29 cellular contexts compared by ENCODE assay signal in the genomic region with DNA sequence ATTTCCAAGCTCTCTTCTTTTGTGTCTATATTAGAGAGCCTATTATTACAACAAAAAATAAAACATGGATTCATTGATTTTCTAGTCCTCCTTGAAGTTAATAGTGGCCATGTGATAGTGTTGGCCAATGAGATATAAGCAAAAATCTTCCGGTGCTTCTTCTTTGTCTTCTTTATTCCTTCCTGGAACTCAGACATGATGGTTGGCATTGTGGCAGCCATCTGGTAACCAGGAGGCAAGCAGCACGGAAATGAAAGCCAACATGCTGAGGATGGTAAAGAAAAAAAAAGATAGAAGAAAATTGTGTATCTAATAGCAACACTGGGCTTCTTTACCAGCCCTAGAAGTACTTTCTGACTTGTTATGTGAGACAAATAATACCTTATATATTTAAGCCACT.
"Had no signal": no experiment of that assay in that cellular context is flagged by ENCODE, and none has a peak within 500 bp of the region (broad histone marks: within the 10 kb centered on the region; RNA-seq: fewer than 3 reads in every experiment).

No MANE protein-coding gene starts in this region.

- H3K36me3 ChIP-seq: stomach, suprapubic skin, thoracic aorta, thyroid gland, tibial artery, tibial nerve, transverse colon, upper lobe of left lung, upper lobe of right lung, uterus, vagina had no signal

- DNase-seq: stimulated activated CD4-positive, alpha-beta T cell treated with anti-CD3 and anti-CD28 coated beads, Interleukin-2, amount 100 ng/mL, for 48 hours; stimulated activated CD4-positive, alpha-beta T cell treated with anti-CD3 and anti-CD28 coated beads, Interleukin-4, amount 100 ng/mL, for 1 hour; stimulated activated CD4-positive, alpha-beta T cell treated with anti-CD3 and anti-CD28 coated beads, Interleukin-4, amount 100 ng/mL, for 24 hours; stimulated activated CD4-positive, alpha-beta T cell treated with anti-CD3 and anti-CD28 coated beads, Interleukin-4, amount 100 ng/mL, for 4 hours; stimulated activated CD8-positive, alpha-beta memory T cell treated with anti-CD3 and anti-CD28 coated beads, Interleukin-4, amount 100 ng/mL, for 48 hours; stimulated activated naive B cell treated with anti-CD40 and anti-IgM and Interleukin-4, amounts not matched to agents 10 μg/mL and 1 μg/mL and 100 μg/mL, for 72 hours; stimulated activated naive CD4-positive, alpha-beta T cell; stimulated activated naive CD4-positive, alpha-beta T cell treated with Interleukin-2 at 50 U/mL for 16 hours; stimulated activated naive CD8-positive, alpha-beta T cell treated with anti-CD3 and anti-CD28 coated beads, Interleukin-15, amount 100 ng/mL, for 72 hours; stimulated activated naive CD8-positive, alpha-beta T cell treated with anti-CD3 and anti-CD28 coated beads, Interleukin-15, Interleukin-2, amounts not matched to agents 100 U/mL and 50 U/mL, for 24 hours; stomach; substantia nigra; testis; thyroid gland; tibial artery; transverse colon; trophoblast cell; upper lobe of left lung; upper lobe of right lung; uterus had no signal

- FAIRE-seq: urothelium cell line had no signal

- ATAC-seq: stimulated activated effector memory CD8-positive, alpha-beta T cell treated with anti-CD3 and anti-CD28 coated beads, Interleukin-12 subunit alpha, Interleukin-12 subunit beta, amount 100 ng/mL, for 72 hours; stimulated activated memory B cell treated with anti-CD40 and anti-IgM and Interleukin-4, amounts not matched to agents 10 μg/mL and 1 μg/mL and 100 μg/mL, for 72 hours; stimulated activated naive B cell treated with anti-CD40 and anti-IgM and Interleukin-4, amounts not matched to agents 10 μg/mL and 1 μg/mL and 100 μg/mL, for 72 hours; stimulated activated naive CD8-positive, alpha-beta T cell treated with anti-CD3 and anti-CD28 coated beads, Interleukin-15, amount 100 ng/mL, for 72 hours; stimulated activated naive CD8-positive, alpha-beta T cell treated with anti-CD3 and anti-CD28 coated beads, Interleukin-15, Interleukin-2, amounts not matched to agents 100 U/mL and 50 U/mL, for 24 hours; upper lobe of right lung had no signal

- H3K27ac ChIP-seq: stomach, suprapubic skin, testis, thoracic aorta, thyroid gland, tibial artery, tibial nerve, transverse colon, upper lobe of left lung, upper lobe of right lung, uterus, vagina had no signal

- H3K4me3 Mint-ChIP-seq: stimulated activated effector memory CD8-positive, alpha-beta T cell treated with anti-CD3 and anti-CD28 coated beads, Interleukin-12 subunit alpha, Interleukin-12 subunit beta, amount 100 ng/mL, for 72 hours; stimulated activated memory B cell treated with anti-CD40 and anti-IgM and Interleukin-4, amounts not matched to agents 10 μg/mL and 1 μg/mL and 100 μg/mL, for 72 hours; stimulated activated naive B cell treated with anti-CD40 and anti-IgM and Interleukin-4, amounts not matched to agents 10 μg/mL and 1 μg/mL and 100 μg/mL, for 72 hours; stimulated activated naive CD8-positive, alpha-beta T cell treated with anti-CD3 and anti-CD28 coated beads, Interleukin-15, amount 100 ng/mL, for 72 hours; stimulated activated naive CD8-positive, alpha-beta T cell treated with anti-CD3 and anti-CD28 coated beads, Interleukin-15, Interleukin-2, amounts not matched to agents 100 ng/mL and 50 ng/mL, for 24 hours; type B pancreatic cell had no signal

- H3K27ac Mint-ChIP-seq: stimulated activated effector memory CD8-positive, alpha-beta T cell treated with anti-CD3 and anti-CD28 coated beads, Interleukin-12 subunit alpha, Interleukin-12 subunit beta, amount 100 ng/mL, for 72 hours; stimulated activated memory B cell treated with anti-CD40 and anti-IgM and Interleukin-4, amounts not matched to agents 10 μg/mL and 1 μg/mL and 100 μg/mL, for 72 hours; stimulated activated naive B cell treated with anti-CD40 and anti-IgM and Interleukin-4, amounts not matched to agents 10 μg/mL and 1 μg/mL and 100 μg/mL, for 72 hours; stimulated activated naive CD8-positive, alpha-beta T cell treated with anti-CD3 and anti-CD28 coated beads, Interleukin-15, amount 100 ng/mL, for 72 hours; stimulated activated naive CD8-positive, alpha-beta T cell treated with anti-CD3 and anti-CD28 coated beads, Interleukin-15, Interleukin-2, amounts not matched to agents 100 ng/mL and 50 ng/mL, for 24 hours; type B pancreatic cell had no signal

- H3K9me3 Mint-ChIP-seq: type B pancreatic cell had no signal

- H3K36me3 Mint-ChIP-seq: stimulated activated effector memory CD8-positive, alpha-beta T cell treated with anti-CD3 and anti-CD28 coated beads, Interleukin-12 subunit alpha, Interleukin-12 subunit beta, amount 100 ng/mL, for 72 hours; stimulated activated memory B cell treated with anti-CD40 and anti-IgM and Interleukin-4, amounts not matched to agents 10 μg/mL and 1 μg/mL and 100 μg/mL, for 72 hours; stimulated activated naive B cell treated with anti-CD40 and anti-IgM and Interleukin-4, amounts not matched to agents 10 μg/mL and 1 μg/mL and 100 μg/mL, for 72 hours; type B pancreatic cell had no signal

- H3K4me1 Mint-ChIP-seq: stimulated activated effector memory CD8-positive, alpha-beta T cell treated with anti-CD3 and anti-CD28 coated beads, Interleukin-12 subunit alpha, Interleukin-12 subunit beta, amount 100 ng/mL, for 72 hours; stimulated activated memory B cell treated with anti-CD40 and anti-IgM and Interleukin-4, amounts not matched to agents 10 μg/mL and 1 μg/mL and 100 μg/mL, for 72 hours; stimulated activated naive B cell treated with anti-CD40 and anti-IgM and Interleukin-4, amounts not matched to agents 10 μg/mL and 1 μg/mL and 100 μg/mL, for 72 hours; stimulated activated naive CD8-positive, alpha-beta T cell treated with anti-CD3 and anti-CD28 coated beads, Interleukin-15, amount 100 ng/mL, for 72 hours had no signal

- H3K27me3 Mint-ChIP-seq: stimulated activated memory B cell treated with anti-CD40 and anti-IgM and Interleukin-4, amounts not matched to agents 10 μg/mL and 1 μg/mL and 100 μg/mL, for 72 hours; type B pancreatic cell had no signal

- H3K9me3 ChIP-seq: stomach, suprapubic skin, testis, thoracic aorta, thyroid gland, tibial artery, tibial nerve, transverse colon, upper lobe of left lung, upper lobe of right lung, uterus, vagina had no signal

- H3K4me3 ChIP-seq: stomach, suprapubic skin, testis, thoracic aorta, thyroid gland, tibial artery, tibial nerve, transverse colon, upper lobe of left lung, upper lobe of right lung, uterus, vagina had no signal

- H3K4me1 ChIP-seq: stomach, suprapubic skin, testis, thyroid gland, transverse colon, upper lobe of left lung, upper lobe of right lung, uterus, vagina had no signal

- H3K27me3 ChIP-seq: stomach, suprapubic skin, testis, thyroid gland, tibial artery, tibial nerve, transverse colon, upper lobe of left lung, upper lobe of right lung, uterus, vagina had no signal
